In the genomic region with DNA sequence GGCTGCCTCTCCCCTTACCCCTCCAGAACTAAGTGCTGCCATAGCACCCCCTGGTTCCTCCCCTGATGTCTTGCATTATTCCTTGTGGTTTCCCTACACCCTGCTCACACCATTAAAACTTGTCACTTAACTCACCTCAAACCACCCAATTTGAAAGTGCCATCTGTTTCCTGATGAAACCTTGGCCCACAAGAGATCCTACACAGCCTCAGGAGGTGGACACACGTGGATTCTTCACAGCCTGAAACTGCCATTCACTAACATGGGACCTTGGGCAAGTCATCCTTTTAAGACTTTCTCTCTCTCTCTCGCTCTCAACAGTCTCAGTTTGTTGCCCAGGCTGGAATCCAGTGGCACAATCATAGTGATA, we compare ENCODE assay signal across 29 cellular contexts. TPM values are rescaled to one million over a fixed set of nuclear protein-coding genes. Genes with fewer than 3 reads are reported as not detected.
"Had no signal": no experiment of that assay in that cellular context is flagged by ENCODE, and none has a peak within 500 bp of the region (broad histone marks: within the 10 kb centered on the region; RNA-seq: fewer than 3 reads in every experiment).

No MANE protein-coding gene starts in this region.

- DNase-seq: cortex of kidney; dorsolateral prefrontal cortex; effector CD8-positive, alpha-beta T cell; heart right ventricle; immature natural killer cell; left cardiac atrium; left ventricle myocardium superior; mesenchymal stem cell; midbrain; nucleus accumbens; ovary; retina; spleen; stimulated activated CD4-positive, alpha-beta T cell treated with anti-CD3 and anti-CD28 coated beads, Interleukin-15, amount 100 ng/mL, for 24 hours; stimulated activated CD4-positive, alpha-beta T cell treated with anti-CD3 and anti-CD28 coated beads, Interleukin-1b, Interleukin-23, amount 100 ng/mL, for 48 hours; stimulated activated CD4-positive, alpha-beta T cell treated with anti-CD3 and anti-CD28 coated beads, Interleukin-4, amount 100 ng/mL, for 24 hours; stimulated activated naive B cell treated with anti-CD40 and anti-IgM and Interleukin-4, amounts not matched to agents 10 μg/mL and 1 μg/mL and 100 μg/mL, for 72 hours; stimulated activated naive CD8-positive, alpha-beta T cell treated with anti-CD3 and anti-CD28 coated beads, Interleukin-15, amount 100 ng/mL, for 72 hours; testis; upper lobe of right lung had no signal

- H3K4me3 ChIP-seq: dorsolateral prefrontal cortex, gastrocnemius medialis, heart right ventricle, lung, neural progenitor cell, ovary, prostate gland, spleen, testis, tibial nerve, upper lobe of right lung, vagina had no signal

- H3K4me1 ChIP-seq: gastrocnemius medialis, prostate gland, spleen, testis, tibial nerve, upper lobe of right lung, vagina had no signal

- H3K9ac ChIP-seq: neural progenitor cell had no signal

- H3K4me2 ChIP-seq: neural progenitor cell had no signal

- H3K27ac ChIP-seq: dorsolateral prefrontal cortex, gastrocnemius medialis, heart right ventricle, neural progenitor cell, ovary, prostate gland, spleen, testis, tibial nerve, upper lobe of right lung, vagina had no signal

- H3K36me3 ChIP-seq: gastrocnemius medialis, heart right ventricle, neural progenitor cell, ovary, prostate gland, spleen, tibial nerve, upper lobe of right lung, vagina had no signal

- FAIRE-seq: keratinocyte had no signal

- H3K27me3 ChIP-seq: dorsolateral prefrontal cortex, gastrocnemius medialis, heart right ventricle, neural progenitor cell, ovary, testis, tibial nerve, upper lobe of right lung, vagina had no signal

- H2AFZ ChIP-seq: neural progenitor cell had no signal

- H3K9me3 ChIP-seq: gastrocnemius medialis, ovary, prostate gland, testis, upper lobe of right lung, vagina had no signal

- ATAC-seq: heart right ventricle; left cardiac atrium; left ventricle myocardium superior; sciatic nerve; stimulated activated naive B cell treated with anti-CD40 and anti-IgM and Interleukin-4, amounts not matched to agents 10 μg/mL and 1 μg/mL and 100 μg/mL, for 72 hours; stimulated activated naive CD8-positive, alpha-beta T cell treated with anti-CD3 and anti-CD28 coated beads, Interleukin-15, amount 100 ng/mL, for 72 hours; upper lobe of right lung had no signal

RNA-seq across cellular contexts. Expression of a gene that starts 27.5 kb away (rescaled TPM):
- total RNA-seq: fibroblast of lung had no signal
- polyA plus RNA-seq: fibroblast of lung had no signal
